In genomic region chr1:27011976-27012563, GRCh38 we compare ENCODE assay signal across 8 cellular contexts. TPM values are rescaled to one million over a fixed set of nuclear protein-coding genes. Genes with fewer than 3 reads are reported as not detected.
DNase-seq lines count a peak whose midpoint lies in the region; ATAC-seq, FAIRE-seq and TF ChIP-seq lines count a peak whose summit lies in the region.

No MANE protein-coding gene starts in this region.

- H3K27ac ChIP-seq in body of pancreas, result peak overlapping the region; percentile 13 to 89 (median 72)
- peak overlapping the region; percentile 71 to 78 for H3K27ac ChIP-seq in kidney (ENCODE audit: low read depth in 2 of 2, low read length in 2 of 2)
- peak overlapping the region; percentile 82 for H3K27ac ChIP-seq in stomach smooth muscle (ENCODE audit: low read length)

- ATAC-seq in body of pancreas (no peak), HG03439 (IDR thresholded peaks at IDR 0.05; ENCODE audit: unreplicated experiment) (no peak)

- H3K36me3 ChIP-seq in body of pancreas (replicated peaks in 1 of 2; ENCODE audit: insufficient read depth in 1 of 2, low read depth in 2 of 2) (no peaks in the 10 kb centered on the region), kidney (ENCODE audit: control insufficient read depth in 1 of 2, insufficient read depth in 2 of 2, low read length in 2 of 2) (no peaks in the 10 kb centered on the region), stomach smooth muscle (ENCODE audit: control insufficient read depth in 2 of 2, insufficient read depth in 2 of 2, low read length in 2 of 2) (no peaks in the 10 kb centered on the region)

- H3K9me3 ChIP-seq in body of pancreas (no peaks in the 10 kb centered on the region), kidney (ENCODE audit: control insufficient read depth in 1 of 2, low read length in 2 of 2) (no peaks in the 10 kb centered on the region), stomach smooth muscle (ENCODE audit: control insufficient read depth in 2 of 2, low read length in 2 of 2) (no peaks in the 10 kb centered on the region)

- H3K4me1 ChIP-seq in body of pancreas (peaks cover 54% of the 10 kb centered on the region), kidney (ENCODE audit: control insufficient read depth in 1 of 2, insufficient read depth in 1 of 2, low read depth in 1 of 2, low read length in 2 of 2) (peaks cover 6 to 30% of the 10 kb centered on the region in 2 donors), stomach smooth muscle (ENCODE audit: control insufficient read depth, insufficient read depth, low read length) (peaks cover 52% of the 10 kb centered on the region)

- no peak for TF ChIP-seq POLR2A in body of pancreas (IDR thresholded peaks at IDR 0.05)

- no peak for TF ChIP-seq CTCF in body of pancreas (IDR thresholded peaks at IDR 0.05)
- no peak for TF ChIP-seq CTCF in kidney (IDR thresholded peaks at IDR 0.05; ENCODE audit: borderline replicate concordance, extremely low read depth, insufficient read depth)

- no peaks in the 10 kb centered on the region for H3K27me3 ChIP-seq in body of pancreas
- no peaks in the 10 kb centered on the region for H3K27me3 ChIP-seq in stomach smooth muscle (ENCODE audit: control insufficient read depth in 1 of 2, insufficient read depth in 2 of 2, low read length in 2 of 2)

- 30 to 54% methylated on average over 7 to 22 of the region's 24 CpGs for WGBS in body of pancreas, 2 donors

- no peak for FAIRE-seq in kidney (lab: Jason Lieb, UNC)

- H3K9ac ChIP-seq in kidney (ENCODE audit: low read length in 2 of 2) (peak overlapping the region; percentile 17 to 30), stomach smooth muscle (ENCODE audit: low read length in 2 of 2) (peak overlapping the region; percentile 81 to 88)

- peak; percentile 44 for DNase-seq in NCI-H82 (lab: John Stamatoyannopoulos, UW)
- DNase-seq in NCI-H82 treated with DMSO at 0.1 percent for 48 hours (lab: John Stamatoyannopoulos, UW; ENCODE audit: unreplicated experiment), result no peak
- DNase-seq in body of pancreas, result no peak
- no peak for DNase-seq in kidney
- no peak for DNase-seq in T-helper 2 cell
- no peak for DNase-seq in NCI-H345 (lab: John Stamatoyannopoulos, UW)

- no peak overlapping the region for H3K4me3 ChIP-seq in body of pancreas
- H3K4me3 ChIP-seq in kidney (ENCODE audit: low read length in 2 of 2), result peak overlapping the region; percentile 48 to 64
- peak overlapping the region; percentile 86 to 89 for H3K4me3 ChIP-seq in stomach smooth muscle (ENCODE audit: low read length in 2 of 2)

- intact Hi-C loops in body of pancreas (cut with DNase I), result no loop called here
- intact Hi-C loops in kidney (cut with DNase I), result no loop called here

RNA-seq across cellular contexts. Expression of gene TENT5B, which starts 0.6 kb away (rescaled TPM):
- 1 to 10 TPM; 2.6 to 3.9 TPM for total RNA-seq in body of pancreas
- 10.2 TPM for total RNA-seq in kidney
- polyA plus RNA-seq in kidney (ENCODE audit: insufficient read depth, low read depth, low replicate concordance), result 12.6 TPM

RNA-seq across cellular contexts. Expression of gene TRNP1, which starts 18.6 kb away (rescaled TPM):
- total RNA-seq in body of pancreas (10 to 100 TPM; 17.1 to 32.6 TPM), kidney (38.3 TPM)
- polyA plus RNA-seq in kidney (ENCODE audit: insufficient read depth, low read depth, low replicate concordance), result 33.0 TPM

RNA-seq across cellular contexts. Expression of gene KDF1, which starts 51.8 kb away (rescaled TPM):
- total RNA-seq in body of pancreas, result 10 to 100 TPM; 13.8 to 18.7 TPM
- 14.1 TPM for total RNA-seq in kidney
- polyA plus RNA-seq in kidney (ENCODE audit: insufficient read depth, low read depth, low replicate concordance), result 19.3 TPM

Comparison
In these comparisons a context has a peak if more than half of its experiments do, and no peak if none do; other contexts are left out.
1. H3K4me3 ChIP-seq: peak in kidney (2 of 2) and stomach smooth muscle (2 of 2); none in body of pancreas (0 of 2).
2. Peak in every context shown above with its lines, with median percentiles within 50 percentile points of each other: H3K27ac ChIP-seq.